In the genomic region with DNA sequence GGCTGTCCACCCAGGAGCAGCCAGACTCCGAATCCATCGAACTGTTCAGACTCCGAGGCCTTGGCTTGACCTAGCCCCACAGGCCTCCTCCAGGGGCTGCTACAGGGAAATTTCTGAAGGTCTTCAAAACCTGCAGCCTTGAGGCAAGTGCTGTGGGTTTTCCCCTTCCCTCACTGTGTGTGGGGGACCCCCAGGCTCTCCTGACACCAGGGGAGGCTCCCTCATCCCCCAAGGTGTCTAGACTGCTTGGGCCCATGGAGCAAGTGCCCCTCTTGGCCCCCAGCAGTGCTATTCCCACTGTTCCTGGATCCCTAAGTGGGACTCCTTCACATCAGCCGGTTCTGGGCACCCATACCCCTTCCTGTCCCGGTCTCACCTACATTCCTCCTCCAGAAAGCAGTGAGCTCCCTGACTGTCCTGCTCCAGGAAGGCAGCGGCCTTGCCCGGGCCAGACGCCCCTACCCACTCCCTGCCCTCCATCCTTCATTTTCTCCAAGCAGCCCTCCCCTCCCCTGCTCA, we compare ENCODE assay signal across 9 cellular contexts. TPM values are rescaled to one million over a fixed set of nuclear protein-coding genes. Genes with fewer than 3 reads are reported as not detected.
DNase-seq lines count a peak whose midpoint lies in the region; ATAC-seq and TF ChIP-seq lines count a peak whose summit lies in the region.
"Had no signal": no experiment of that assay in that cellular context is flagged by ENCODE, and none has a peak within 500 bp of the region (broad histone marks: within the 10 kb centered on the region; RNA-seq: fewer than 3 reads in every experiment).

No MANE protein-coding gene starts in this region.

- H3K27me3 ChIP-seq in right atrium auricular region (no peaks in the 10 kb centered on the region), muscle layer of duodenum (ENCODE audit: low read depth, low read length) (no peaks in the 10 kb centered on the region)

- H3K4me1 ChIP-seq in right atrium auricular region (peaks cover 0 to 26% of the 10 kb centered on the region in 2 donors), muscle layer of duodenum (ENCODE audit: control insufficient read depth in 1 of 2, insufficient read depth in 2 of 2, low read length in 2 of 2) (peaks cover 18 to 31% of the 10 kb centered on the region in 2 donors)

- H3K9me3 Mint-ChIP-seq in chondrocyte (ENCODE audit: low read depth): no peaks in the 10 kb centered on the region

- peak overlapping the region; percentile 89 for H3K4me3 Mint-ChIP-seq in chondrocyte (ENCODE audit: unreplicated experiment)

- DNase-seq in right atrium auricular region (ENCODE audit: low spot score) (no peak), Right ventricle myocardium inferior (ENCODE audit: missing footprints) (no peak), chondrocyte (ENCODE audit: low spot score) (peak; percentile 52), NCI-H526 treated with DMSO at 0.1 percent for 48 hours (lab: John Stamatoyannopoulos, UW) (no peak), OCI-M2 (lab: John Stamatoyannopoulos, UW; ENCODE audit: unreplicated experiment) (no peak), NCI-H1092 treated with DMSO at 0.1 percent for 48 hours (lab: John Stamatoyannopoulos, UW) (no peak)
- DNase-seq: NCI-H187 treated with DMSO at 0.1 percent for 48 hours had no signal

- H3K9me3 ChIP-seq in right atrium auricular region: no peaks in the 10 kb centered on the region
- H3K9me3 ChIP-seq in muscle layer of duodenum (ENCODE audit: control insufficient read depth in 1 of 2, low read length in 2 of 2): no peaks in the 10 kb centered on the region

- ATAC-seq in Right ventricle myocardium inferior (no peak), GM21367 (IDR thresholded peaks at IDR 0.05; ENCODE audit: unreplicated experiment) (no peak)

- TF ChIP-seq CTCF in right atrium auricular region (IDR thresholded peaks at IDR 0.05) (no peak), chondrocyte (IDR thresholded peaks at IDR 0.05) (no peak)

- peaks cover 23% of the 10 kb centered on the region for H3K4me1 Mint-ChIP-seq in chondrocyte (ENCODE audit: low read depth)

- H3K36me3 ChIP-seq in right atrium auricular region: no peaks in the 10 kb centered on the region
- H3K36me3 ChIP-seq in muscle layer of duodenum (ENCODE audit: control insufficient read depth in 1 of 2, insufficient read depth in 2 of 2, low read length in 2 of 2): peaks cover 0 to 9% of the 10 kb centered on the region in 2 donors

- no peaks in the 10 kb centered on the region for H3K27me3 Mint-ChIP-seq in chondrocyte (ENCODE audit: low read depth)

- intact Hi-C loops in Right ventricle myocardium inferior (cut with DNase I): no loop called here

- H3K4me3 ChIP-seq in right atrium auricular region (peak overlapping the region; percentile 54 to 67), muscle layer of duodenum (ENCODE audit: low read depth in 1 of 2, low read length in 2 of 2) (peak overlapping the region; percentile 57 to 74)

- peak overlapping the region; percentile 45 to 53 for H3K27ac ChIP-seq in right atrium auricular region
- H3K27ac ChIP-seq in muscle layer of duodenum (ENCODE audit: low read length): peak overlapping the region; percentile 14

- no peaks in the 10 kb centered on the region for H3K36me3 Mint-ChIP-seq in chondrocyte (ENCODE audit: low read depth)

- peak overlapping the region; percentile 84 for H3K27ac Mint-ChIP-seq in chondrocyte (ENCODE audit: unreplicated experiment)

RNA-seq across cellular contexts. Expression of gene PAQR7, which starts 0.8 kb away (rescaled TPM):
- total RNA-seq in right atrium auricular region (1 to 10 TPM in 1 of 2 donors, under 1 TPM in 1; 0.85 to 2.9 TPM), Right ventricle myocardium inferior (2.2 TPM), chondrocyte (13.4 to 15.1 TPM (median 14.5 TPM) in 3 replicates)

RNA-seq across cellular contexts. Expression of gene AUNIP, which starts 15.4 kb away (rescaled TPM):
- total RNA-seq in right atrium auricular region (not detected), Right ventricle myocardium inferior (not detected), chondrocyte (0.80 to 2.9 TPM (median 1.2 TPM) in 3 replicates)

RNA-seq across cellular contexts. Expression of gene STMN1, which starts 31.5 kb away (rescaled TPM):
- total RNA-seq in right atrium auricular region (10 to 100 TPM; 13.4 to 21.0 TPM), Right ventricle myocardium inferior (30.0 TPM), chondrocyte (111 to 156 TPM (median 152 TPM) in 3 replicates)

RNA-seq across cellular contexts. Expression of gene MTFR1L, which starts 54.9 kb away (rescaled TPM):
- total RNA-seq in right atrium auricular region: 100 to 1,000 TPM; 154 to 303 TPM
- total RNA-seq in Right ventricle myocardium inferior: 206 TPM
- total RNA-seq in chondrocyte: 51.2 to 67.1 TPM (median 51.2 TPM) in 3 replicates
